2 cellular contexts compared by ENCODE assay signal in genomic region chr19:45179063-45179847, GRCh38.
TF ChIP-seq lines count a peak whose summit lies in the region.

No MANE protein-coding gene starts in this region.

TF ChIP-seq in SK-N-SH, 30 proteins besides CTCF, POLR2A, EP300 and RAD21:
- no peak for TF ChIP-seq GABPA (IDR thresholded peaks at IDR 0.05; ENCODE audit: low read depth)
- TF ChIP-seq RXRA (IDR thresholded peaks at IDR 0.05; ENCODE audit: borderline replicate concordance, low read depth) = no peak
- TF ChIP-seq TCF12 (IDR thresholded peaks at IDR 0.05) = no peak
- no peak for TF ChIP-seq USF1 (IDR thresholded peaks at IDR 0.05; ENCODE audit: borderline replicate concordance, low read depth)
- no peak for TF ChIP-seq FOSL2 (IDR thresholded peaks at IDR 0.05; ENCODE audit: borderline replicate concordance, low read depth)
- no peak for TF ChIP-seq ELF1 (IDR thresholded peaks at IDR 0.05)

TF ChIP-seq in HepG2, 621 proteins besides CTCF, POLR2A, EP300 and RAD21 (continues in another document):
- TF ChIP-seq ASH2L (IDR thresholded peaks at IDR 0.05; ENCODE audit: insufficient read length, low read depth, low read length) (peak; percentile 1), ZNF232 (CRISPR knock-in tag; IDR thresholded peaks at IDR 0.05; ENCODE audit: borderline replicate concordance) (0 out of 2 replicates have a peak, but pooled peaks have one; percentile 3), ZBTB7B (CRISPR knock-in tag; IDR thresholded peaks at IDR 0.05) (0 out of 2 replicates have a peak, but pooled peaks have one; percentile 26), ATF2 (CRISPR knock-in tag; IDR thresholded peaks at IDR 0.05) (0 out of 2 replicates have a peak, but pooled peaks have one; percentile 3), SATB2 (CRISPR knock-in tag; IDR thresholded peaks at IDR 0.05) (0 out of 2 replicates have a peak, but pooled peaks have one; percentile 15), ZNF546 (CRISPR knock-in tag; conservative IDR thresholded peaks at IDR 0.05) (no peak), ZNF674 (CRISPR knock-in tag; IDR thresholded peaks at IDR 0.05; ENCODE audit: low read depth) (peak; percentile 63; the same call in 1 of the 2 replicates), SAP130 (CRISPR knock-in tag; IDR thresholded peaks at IDR 0.05; ENCODE audit: low read depth) (no peak), NR3C1 (CRISPR knock-in tag; IDR thresholded peaks at IDR 0.05) (no peak), ATAD3A (CRISPR knock-in tag; IDR thresholded peaks at IDR 0.05) (no peak), HDAC2 (CRISPR knock-in tag; IDR thresholded peaks at IDR 0.05) (0 out of 2 replicates have a peak, but pooled peaks have one; percentile 20), FOXP4 (CRISPR knock-in tag; IDR thresholded peaks at IDR 0.05) (peak; percentile 23; the same call in 1 of the 2 replicates), CREB3 (CRISPR knock-in tag; IDR thresholded peaks at IDR 0.05) (no peak; the same call in 1 of the 2 replicates), JDP2 (CRISPR knock-in tag; IDR thresholded peaks at IDR 0.05; ENCODE audit: borderline replicate concordance) (no peak), TBP (CRISPR knock-in tag; IDR thresholded peaks at IDR 0.05) (no peak), FOXO4 (CRISPR knock-in tag; conservative IDR thresholded peaks at IDR 0.05) (0 out of 2 replicates have a peak, but pooled peaks have one; percentile 20), SKI (IDR thresholded peaks at IDR 0.05; ENCODE audit: partially characterized antibody) (peak; percentile 48), MYC (CRISPR knock-in tag; IDR thresholded peaks at IDR 0.05; ENCODE audit: borderline replicate concordance) (peak; percentile 7; the same call in 1 of the 2 replicates), ZNF563 (CRISPR knock-in tag; IDR thresholded peaks at IDR 0.05) (peak; percentile 49; the same call in 1 of the 2 replicates), ZNF280B (CRISPR knock-in tag; IDR thresholded peaks at IDR 0.05; ENCODE audit: borderline replicate concordance) (0 out of 2 replicates have a peak, but pooled peaks have one; percentile 23), GLMP (CRISPR knock-in tag; IDR thresholded peaks at IDR 0.05; ENCODE audit: borderline replicate concordance) (no peak), HNF4G (IDR thresholded peaks at IDR 0.05; ENCODE audit: borderline replicate concordance, low read depth, low read length) (no peak), HNF4G (CRISPR knock-in tag; IDR thresholded peaks at IDR 0.05; ENCODE audit: borderline replicate concordance, low read depth) (0 out of 2 replicates have a peak, but pooled peaks have one; percentile 14), POGK (CRISPR knock-in tag; conservative IDR thresholded peaks at IDR 0.05) (0 out of 2 replicates have a peak, but pooled peaks have one; percentile 60), RBM39 (IDR thresholded peaks at IDR 0.05; ENCODE audit: low read depth, low read length, poor library complexity, severe bottlenecking) (peak; percentile 66), HMG20B (CRISPR knock-in tag; conservative IDR thresholded peaks at IDR 0.05) (no peak), HMGXB3 (CRISPR knock-in tag; IDR thresholded peaks at IDR 0.05; ENCODE audit: borderline replicate concordance) (no peak), ZNF441 (CRISPR knock-in tag; IDR thresholded peaks at IDR 0.05; ENCODE audit: borderline replicate concordance) (peak; percentile 96; the same call in 1 of the 2 replicates), IRF9 (CRISPR knock-in tag; IDR thresholded peaks at IDR 0.05; ENCODE audit: borderline replicate concordance) (0 out of 2 replicates have a peak, but pooled peaks have one; percentile 3), FOXK1 (CRISPR knock-in tag; IDR thresholded peaks at IDR 0.05; ENCODE audit: borderline replicate concordance, low read depth) (no peak), KLF12 (CRISPR knock-in tag; IDR thresholded peaks at IDR 0.05; ENCODE audit: borderline replicate concordance) (peak; percentile 20), ZBTB7A (CRISPR knock-in tag; IDR thresholded peaks at IDR 0.05) (0 out of 2 replicates have a peak, but pooled peaks have one; percentile 35), NCOA5 (CRISPR knock-in tag; IDR thresholded peaks at IDR 0.05) (no peak), PAXIP1 (CRISPR knock-in tag; conservative IDR thresholded peaks at IDR 0.05) (no peak), ZNF713 (CRISPR knock-in tag; IDR thresholded peaks at IDR 0.05) (0 out of 2 replicates have a peak, but pooled peaks have one; percentile 72)
